ENCODE assay signal across 2 cellular contexts in the genomic region with DNA sequence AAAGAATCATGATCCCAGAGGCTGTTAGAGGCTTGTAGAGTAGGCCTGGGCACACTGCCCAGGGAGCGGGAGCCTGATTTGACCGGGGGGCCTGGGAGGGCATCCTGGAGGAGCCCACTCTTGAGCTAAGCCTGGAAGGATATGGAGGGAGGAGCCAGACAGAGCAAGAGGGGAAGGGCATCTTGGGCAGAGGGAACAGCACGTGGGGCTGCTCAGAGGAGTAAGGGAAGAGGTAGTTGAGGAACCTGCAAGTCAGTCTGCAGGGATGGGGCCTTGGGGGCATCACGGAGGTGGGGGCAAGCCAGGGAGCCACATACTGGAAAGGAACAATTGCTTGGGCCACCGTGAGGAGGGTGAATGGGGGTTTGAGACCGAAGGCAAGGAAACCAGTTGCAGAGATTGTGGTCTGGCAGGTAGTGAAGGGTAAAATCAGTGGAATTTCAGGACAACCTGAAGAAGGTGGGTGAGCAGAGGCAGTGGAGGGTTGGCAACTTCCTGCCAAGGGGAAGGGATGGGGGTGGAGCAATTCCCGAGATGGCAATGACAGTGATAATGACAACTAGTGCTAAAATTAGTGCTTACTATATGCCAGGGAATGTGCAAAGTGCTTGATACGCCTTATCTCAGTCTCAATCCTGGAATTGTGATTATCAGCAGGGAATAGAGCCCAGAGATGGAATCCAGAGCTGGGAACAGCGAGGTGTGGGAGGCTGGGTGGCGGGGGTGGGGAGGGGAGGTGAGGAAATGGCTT.
A peak's percentile ranks its signal among the peaks of the same experiment; 100 is the strongest.
TF ChIP-seq lines count a peak whose summit lies in the region.

No MANE protein-coding gene starts in this region.

TF ChIP-seq in HepG2, 621 proteins besides CTCF, POLR2A, EP300 and RAD21:
- TF ChIP-seq ZMYM3 (CRISPR knock-in tag; IDR thresholded peaks at IDR 0.05) (peak; percentile 92; the same call in 1 of the 2 replicates), KDM1A (CRISPR knock-in tag; IDR thresholded peaks at IDR 0.05) (peak; percentile 95), SOX6 (IDR thresholded peaks at IDR 0.05) (no peak), SOX6 (CRISPR knock-in tag; IDR thresholded peaks at IDR 0.05) (no peak), GABPA (IDR thresholded peaks at IDR 0.05; ENCODE audit: low read depth, low read length) (no peak), GABPA (CRISPR knock-in tag; IDR thresholded peaks at IDR 0.05; ENCODE audit: low read depth) (0 out of 2 replicates have a peak, but pooled peaks have one; percentile 2), ZFP82 (CRISPR knock-in tag; IDR thresholded peaks at IDR 0.05; ENCODE audit: borderline replicate concordance) (no peak), ZMYM2 (CRISPR knock-in tag; IDR thresholded peaks at IDR 0.05) (peak; percentile 9; the same call in 1 of the 2 replicates)
- TF ChIP-seq, protein P1, sequence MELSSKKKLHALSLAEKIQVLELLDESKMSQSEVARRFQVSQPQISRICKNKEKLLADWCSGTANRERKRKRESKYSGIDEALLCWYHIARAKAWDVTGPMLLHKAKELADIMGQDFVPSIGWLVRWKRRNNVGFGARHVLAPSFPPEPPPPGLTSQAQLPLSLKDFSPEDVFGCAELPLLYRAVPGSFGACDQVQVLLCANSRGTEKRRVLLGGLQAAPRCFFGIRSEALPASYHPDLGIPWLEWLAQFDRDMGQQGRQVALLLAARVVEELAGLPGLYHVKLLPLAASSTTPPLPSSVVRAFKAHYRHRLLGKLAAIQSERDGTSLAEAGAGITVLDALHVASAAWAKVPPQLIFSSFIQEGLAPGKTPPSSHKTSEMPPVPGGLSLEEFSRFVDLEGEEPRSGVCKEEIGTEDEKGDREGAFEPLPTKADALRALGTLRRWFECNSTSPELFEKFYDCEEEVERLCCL (CRISPR knock-in tag; IDR thresholded peaks at IDR 0.05; ENCODE audit: borderline replicate concordance) = no peak
- TF ChIP-seq, protein P2, sequence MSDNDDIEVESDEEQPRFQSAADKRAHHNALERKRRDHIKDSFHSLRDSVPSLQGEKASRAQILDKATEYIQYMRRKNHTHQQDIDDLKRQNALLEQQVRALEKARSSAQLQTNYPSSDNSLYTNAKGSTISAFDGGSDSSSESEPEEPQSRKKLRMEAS (IDR thresholded peaks at IDR 0.05) = peak; percentile 21; the same call in 1 of the 2 replicates
- TF ChIP-seq, protein P3, sequence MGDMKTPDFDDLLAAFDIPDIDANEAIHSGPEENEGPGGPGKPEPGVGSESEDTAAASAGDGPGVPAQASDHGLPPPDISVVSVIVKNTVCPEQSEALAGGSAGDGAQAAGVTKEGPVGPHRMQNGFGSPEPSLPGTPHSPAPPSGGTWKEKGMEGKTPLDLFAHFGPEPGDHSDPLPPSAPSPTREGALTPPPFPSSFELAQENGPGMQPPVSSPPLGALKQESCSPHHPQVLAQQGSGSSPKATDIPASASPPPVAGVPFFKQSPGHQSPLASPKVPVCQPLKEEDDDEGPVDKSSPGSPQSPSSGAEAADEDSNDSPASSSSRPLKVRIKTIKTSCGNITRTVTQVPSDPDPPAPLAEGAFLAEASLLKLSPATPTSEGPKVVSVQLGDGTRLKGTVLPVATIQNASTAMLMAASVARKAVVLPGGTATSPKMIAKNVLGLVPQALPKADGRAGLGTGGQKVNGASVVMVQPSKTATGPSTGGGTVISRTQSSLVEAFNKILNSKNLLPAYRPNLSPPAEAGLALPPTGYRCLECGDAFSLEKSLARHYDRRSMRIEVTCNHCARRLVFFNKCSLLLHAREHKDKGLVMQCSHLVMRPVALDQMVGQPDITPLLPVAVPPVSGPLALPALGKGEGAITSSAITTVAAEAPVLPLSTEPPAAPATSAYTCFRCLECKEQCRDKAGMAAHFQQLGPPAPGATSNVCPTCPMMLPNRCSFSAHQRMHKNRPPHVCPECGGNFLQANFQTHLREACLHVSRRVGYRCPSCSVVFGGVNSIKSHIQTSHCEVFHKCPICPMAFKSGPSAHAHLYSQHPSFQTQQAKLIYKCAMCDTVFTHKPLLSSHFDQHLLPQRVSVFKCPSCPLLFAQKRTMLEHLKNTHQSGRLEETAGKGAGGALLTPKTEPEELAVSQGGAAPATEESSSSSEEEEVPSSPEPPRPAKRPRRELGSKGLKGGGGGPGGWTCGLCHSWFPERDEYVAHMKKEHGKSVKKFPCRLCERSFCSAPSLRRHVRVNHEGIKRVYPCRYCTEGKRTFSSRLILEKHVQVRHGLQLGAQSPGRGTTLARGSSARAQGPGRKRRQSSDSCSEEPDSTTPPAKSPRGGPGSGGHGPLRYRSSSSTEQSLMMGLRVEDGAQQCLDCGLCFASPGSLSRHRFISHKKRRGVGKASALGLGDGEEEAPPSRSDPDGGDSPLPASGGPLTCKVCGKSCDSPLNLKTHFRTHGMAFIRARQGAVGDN (CRISPR knock-in tag; IDR thresholded peaks at IDR 0.05) = 0 out of 2 replicates have a peak, but pooled peaks have one; percentile 20
- TF ChIP-seq, protein P4, sequence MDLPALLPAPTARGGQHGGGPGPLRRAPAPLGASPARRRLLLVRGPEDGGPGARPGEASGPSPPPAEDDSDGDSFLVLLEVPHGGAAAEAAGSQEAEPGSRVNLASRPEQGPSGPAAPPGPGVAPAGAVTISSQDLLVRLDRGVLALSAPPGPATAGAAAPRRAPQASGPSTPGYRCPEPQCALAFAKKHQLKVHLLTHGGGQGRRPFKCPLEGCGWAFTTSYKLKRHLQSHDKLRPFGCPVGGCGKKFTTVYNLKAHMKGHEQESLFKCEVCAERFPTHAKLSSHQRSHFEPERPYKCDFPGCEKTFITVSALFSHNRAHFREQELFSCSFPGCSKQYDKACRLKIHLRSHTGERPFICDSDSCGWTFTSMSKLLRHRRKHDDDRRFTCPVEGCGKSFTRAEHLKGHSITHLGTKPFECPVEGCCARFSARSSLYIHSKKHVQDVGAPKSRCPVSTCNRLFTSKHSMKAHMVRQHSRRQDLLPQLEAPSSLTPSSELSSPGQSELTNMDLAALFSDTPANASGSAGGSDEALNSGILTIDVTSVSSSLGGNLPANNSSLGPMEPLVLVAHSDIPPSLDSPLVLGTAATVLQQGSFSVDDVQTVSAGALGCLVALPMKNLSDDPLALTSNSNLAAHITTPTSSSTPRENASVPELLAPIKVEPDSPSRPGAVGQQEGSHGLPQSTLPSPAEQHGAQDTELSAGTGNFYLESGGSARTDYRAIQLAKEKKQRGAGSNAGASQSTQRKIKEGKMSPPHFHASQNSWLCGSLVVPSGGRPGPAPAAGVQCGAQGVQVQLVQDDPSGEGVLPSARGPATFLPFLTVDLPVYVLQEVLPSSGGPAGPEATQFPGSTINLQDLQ (CRISPR knock-in tag; IDR thresholded peaks at IDR 0.05) = no peak
- TF ChIP-seq, protein P5, sequence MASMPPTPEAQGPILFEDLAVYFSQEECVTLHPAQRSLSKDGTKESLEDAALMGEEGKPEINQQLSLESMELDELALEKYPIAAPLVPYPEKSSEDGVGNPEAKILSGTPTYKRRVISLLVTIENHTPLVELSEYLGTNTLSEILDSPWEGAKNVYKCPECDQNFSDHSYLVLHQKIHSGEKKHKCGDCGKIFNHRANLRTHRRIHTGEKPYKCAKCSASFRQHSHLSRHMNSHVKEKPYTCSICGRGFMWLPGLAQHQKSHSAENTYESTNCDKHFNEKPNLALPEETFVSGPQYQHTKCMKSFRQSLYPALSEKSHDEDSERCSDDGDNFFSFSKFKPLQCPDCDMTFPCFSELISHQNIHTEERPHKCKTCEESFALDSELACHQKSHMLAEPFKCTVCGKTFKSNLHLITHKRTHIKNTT (CRISPR knock-in tag; IDR thresholded peaks at IDR 0.05) = no peak

TF ChIP-seq in neural cell, 6 proteins besides CTCF, POLR2A, EP300 and RAD21:
- TF ChIP-seq EZH2 (IDR thresholded peaks at IDR 0.05; ENCODE audit: borderline replicate concordance, insufficient read depth, low read length, poor library complexity, severe bottlenecking) = no peak
- no peak for TF ChIP-seq POLR2AphosphoS5 (IDR thresholded peaks at IDR 0.05)
- no peak for TF ChIP-seq SMC3 (conservative IDR thresholded peaks at IDR 0.05; ENCODE audit: poor library complexity)
- TF ChIP-seq, protein P6, sequence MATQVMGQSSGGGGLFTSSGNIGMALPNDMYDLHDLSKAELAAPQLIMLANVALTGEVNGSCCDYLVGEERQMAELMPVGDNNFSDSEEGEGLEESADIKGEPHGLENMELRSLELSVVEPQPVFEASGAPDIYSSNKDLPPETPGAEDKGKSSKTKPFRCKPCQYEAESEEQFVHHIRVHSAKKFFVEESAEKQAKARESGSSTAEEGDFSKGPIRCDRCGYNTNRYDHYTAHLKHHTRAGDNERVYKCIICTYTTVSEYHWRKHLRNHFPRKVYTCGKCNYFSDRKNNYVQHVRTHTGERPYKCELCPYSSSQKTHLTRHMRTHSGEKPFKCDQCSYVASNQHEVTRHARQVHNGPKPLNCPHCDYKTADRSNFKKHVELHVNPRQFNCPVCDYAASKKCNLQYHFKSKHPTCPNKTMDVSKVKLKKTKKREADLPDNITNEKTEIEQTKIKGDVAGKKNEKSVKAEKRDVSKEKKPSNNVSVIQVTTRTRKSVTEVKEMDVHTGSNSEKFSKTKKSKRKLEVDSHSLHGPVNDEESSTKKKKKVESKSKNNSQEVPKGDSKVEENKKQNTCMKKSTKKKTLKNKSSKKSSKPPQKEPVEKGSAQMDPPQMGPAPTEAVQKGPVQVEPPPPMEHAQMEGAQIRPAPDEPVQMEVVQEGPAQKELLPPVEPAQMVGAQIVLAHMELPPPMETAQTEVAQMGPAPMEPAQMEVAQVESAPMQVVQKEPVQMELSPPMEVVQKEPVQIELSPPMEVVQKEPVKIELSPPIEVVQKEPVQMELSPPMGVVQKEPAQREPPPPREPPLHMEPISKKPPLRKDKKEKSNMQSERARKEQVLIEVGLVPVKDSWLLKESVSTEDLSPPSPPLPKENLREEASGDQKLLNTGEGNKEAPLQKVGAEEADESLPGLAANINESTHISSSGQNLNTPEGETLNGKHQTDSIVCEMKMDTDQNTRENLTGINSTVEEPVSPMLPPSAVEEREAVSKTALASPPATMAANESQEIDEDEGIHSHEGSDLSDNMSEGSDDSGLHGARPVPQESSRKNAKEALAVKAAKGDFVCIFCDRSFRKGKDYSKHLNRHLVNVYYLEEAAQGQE (IDR thresholded peaks at IDR 0.05; ENCODE audit: borderline replicate concordance) = no peak
- TF ChIP-seq TAF1 (IDR thresholded peaks at IDR 0.05; ENCODE audit: low read depth) = no peak
